24 cellular contexts compared by ENCODE assay signal in genomic region chr21:42311160-42311559, GRCh38. TPM values are rescaled to one million over a fixed set of nuclear protein-coding genes. Genes with fewer than 3 reads are reported as not detected.
"Had no signal": no experiment of that assay in that cellular context is flagged by ENCODE, and none has a peak within 500 bp of the region (broad histone marks: within the 10 kb centered on the region; RNA-seq: fewer than 3 reads in every experiment).

No MANE protein-coding gene starts in this region.

- H3K4me3 ChIP-seq: dorsolateral prefrontal cortex, hepatocyte, sigmoid colon, smooth muscle cell had no signal

- H3K27me3 ChIP-seq: hepatocyte had no signal

- DNase-seq: activated naive CD4-positive, alpha-beta T cell; activated naive CD8-positive, alpha-beta T cell treated with anti-CD3 and anti-CD28 coated beads for 36 hours; activated T-cell treated with anti-CD3 and anti-CD28 coated beads, Interleukin-2, amount 50 U/mL, for 1 hour; central memory CD4-positive, alpha-beta T cell; effector memory CD8-positive, alpha-beta T cell; foreskin melanocyte; sigmoid colon; stimulated activated CD4-positive, alpha-beta T cell treated with anti-CD3 and anti-CD28 coated beads, Interleukin-4, amount 100 ng/mL, for 24 hours; stimulated activated naive CD8-positive, alpha-beta T cell treated with anti-CD3 and anti-CD28 coated beads, Interleukin-15, Interleukin-2, amounts not matched to agents 100 U/mL and 50 U/mL, for 24 hours had no signal

- H3K36me3 ChIP-seq: sigmoid colon had no signal

- H3K4me2 ChIP-seq: smooth muscle cell had no signal

- H3K27ac ChIP-seq: dorsolateral prefrontal cortex, hepatocyte, sigmoid colon, VCaP had no signal

- H3K9me3 ChIP-seq: sigmoid colon had no signal

RNA-seq across cellular contexts. Expression of gene TFF3, which starts 4.0 kb away (rescaled TPM):
- total RNA-seq: activated naive CD8-positive, alpha-beta T cell treated with anti-CD3 and anti-CD28 coated beads for 36 hours; astrocyte; mononuclear cell; neural crest cell; osteoblast; smooth muscle cell; T-helper 2 cell treated with Interferon-gamma antibody and Interleukin-4, amounts not matched to agents 100 ng/mL and 5 ng/mL, for 36 hours had no signal

RNA-seq across cellular contexts. Expression of gene TFF2, which starts 39.6 kb away (rescaled TPM):
- total RNA-seq: activated naive CD8-positive, alpha-beta T cell treated with anti-CD3 and anti-CD28 coated beads for 36 hours; astrocyte; dorsolateral prefrontal cortex; endothelial cell of umbilical vein; esophagus mucosa; lower leg skin; mononuclear cell; neural crest cell; osteoblast; posterior vena cava; renal cortical epithelial cell; sigmoid colon; smooth muscle cell; subcutaneous adipose tissue; T-helper 2 cell treated with Interferon-gamma antibody and Interleukin-4, amounts not matched to agents 100 ng/mL and 5 ng/mL, for 36 hours had no signal
- polyA plus RNA-seq: endothelial cell of umbilical vein, smooth muscle cell had no signal

RNA-seq across cellular contexts. Expression of gene TFF1, which starts 55.2 kb away (rescaled TPM):
- total RNA-seq: activated naive CD8-positive, alpha-beta T cell treated with anti-CD3 and anti-CD28 coated beads for 36 hours; astrocyte; dorsolateral prefrontal cortex; endothelial cell of umbilical vein; esophagus mucosa; lower leg skin; mononuclear cell; neural crest cell; osteoblast; posterior vena cava; renal cortical epithelial cell; subcutaneous adipose tissue; T-helper 2 cell treated with Interferon-gamma antibody and Interleukin-4, amounts not matched to agents 100 ng/mL and 5 ng/mL, for 36 hours had no signal
- polyA plus RNA-seq: endothelial cell of umbilical vein had no signal
